Comparison of ENCODE assay signal across 1 cellular context in genomic region chr20:3744037-3744436, GRCh38.
TF ChIP-seq lines count a peak whose summit lies in the region.

No MANE protein-coding gene starts in this region.

TF ChIP-seq in HepG2, 621 proteins besides CTCF, POLR2A, EP300 and RAD21:
- TF ChIP-seq ZNF354B (CRISPR knock-in tag; IDR thresholded peaks at IDR 0.05) = 0 out of 2 replicates have a peak, but pooled peaks have one; percentile 53
- TF ChIP-seq ZFYVE20 (CRISPR knock-in tag; IDR thresholded peaks at IDR 0.05; ENCODE audit: borderline replicate concordance, low read depth) = no peak
- TF ChIP-seq NFIB (CRISPR knock-in tag; IDR thresholded peaks at IDR 0.05; ENCODE audit: borderline replicate concordance) = 0 out of 2 replicates have a peak, but pooled peaks have one; percentile 37
